Comparison of ENCODE assay signal across 1 cellular context in the genomic region with DNA sequence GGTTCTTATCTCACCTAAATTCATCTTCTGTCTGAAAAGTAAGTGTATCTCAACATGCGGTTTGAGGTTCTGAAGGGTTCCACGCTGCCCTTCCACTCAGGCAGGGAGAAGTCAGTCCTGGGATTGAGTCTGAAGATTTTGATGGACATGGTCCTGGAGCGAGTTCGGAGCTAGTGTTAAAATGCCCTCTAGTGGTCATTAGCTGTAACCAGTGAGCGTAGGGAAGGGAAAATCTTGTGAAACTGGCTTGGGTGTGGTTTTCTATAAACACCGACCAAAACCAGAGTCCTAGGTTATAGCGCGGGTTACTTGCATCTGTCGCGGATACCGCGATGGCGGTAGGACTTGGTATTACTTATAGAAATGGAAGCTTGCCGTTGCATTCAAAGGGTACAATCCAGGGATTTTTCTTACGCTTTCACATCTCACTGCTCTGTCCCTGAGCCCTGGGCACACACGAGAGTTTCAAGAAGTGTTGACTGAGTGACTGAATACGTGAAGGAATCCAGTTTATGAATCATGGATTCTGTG.
TF ChIP-seq lines count a peak whose summit lies in the region.

No MANE protein-coding gene starts in this region.

TF ChIP-seq in K562, 482 proteins besides CTCF, POLR2A, EP300 and RAD21 (continued from another document and continues in another):
- TF ChIP-seq SMAD3 (CRISPR knock-in tag; conservative IDR thresholded peaks at IDR 0.05) (no peak), ZNF76 (CRISPR knock-in tag; IDR thresholded peaks at IDR 0.05; ENCODE audit: borderline replicate concordance) (no peak), MLLT1 (IDR thresholded peaks at IDR 0.05) (no peak), KLF10 (CRISPR knock-in tag; IDR thresholded peaks at IDR 0.05) (no peak), SIX5 (IDR thresholded peaks at IDR 0.05; ENCODE audit: borderline replicate concordance in 1 of 2, insufficient read depth in 1 of 2, low read depth in 1 of 2, low read length in 2 of 2) (no peak), KLF16 (IDR thresholded peaks at IDR 0.05) (no peak), CEBPB (tag; IDR thresholded peaks at IDR 0.05) (peak; percentile 64), RB1 (IDR thresholded peaks at IDR 0.05; ENCODE audit: low read depth) (peak; percentile 31; the same call in 1 of the 2 replicates), SMC3 (conservative IDR thresholded peaks at IDR 0.05; ENCODE audit: insufficient read depth, low read depth, low read length) (peak; percentile 46; the same call in 1 of the 2 replicates), ZNF232 (CRISPR knock-in tag; IDR thresholded peaks at IDR 0.05) (no peak), NR1H2 (CRISPR knock-in tag; IDR thresholded peaks at IDR 0.05) (no peak), ZFPM2 (CRISPR knock-in tag; IDR thresholded peaks at IDR 0.05) (no peak), KLF13 (tag; IDR thresholded peaks at IDR 0.05; ENCODE audit: borderline replicate concordance, low read depth) (no peak), ZNF507 (tag; conservative IDR thresholded peaks at IDR 0.05) (no peak), TEAD4 (IDR thresholded peaks at IDR 0.05; ENCODE audit: low read length) (0 out of 2 replicates have a peak, but pooled peaks have one; percentile 18), TEAD4 (CRISPR knock-in tag; IDR thresholded peaks at IDR 0.05; ENCODE audit: borderline replicate concordance) (no peak), IRF1 (CRISPR knock-in tag; IDR thresholded peaks at IDR 0.05; ENCODE audit: borderline replicate concordance) (no peak), NR2C1 (IDR thresholded peaks at IDR 0.05) (no peak), NR2C1 (tag; IDR thresholded peaks at IDR 0.05) (no peak), SREBF1 (IDR thresholded peaks at IDR 0.05; ENCODE audit: borderline replicate concordance, low read depth, low read length) (no peak), CHAMP1 (IDR thresholded peaks at IDR 0.05) (no peak), ZNF449 (CRISPR knock-in tag; IDR thresholded peaks at IDR 0.05) (no peak), POLR2B (IDR thresholded peaks at IDR 0.05; ENCODE audit: low read depth, partially characterized antibody) (no peak), CREM (IDR thresholded peaks at IDR 0.05; ENCODE audit: low read depth) (peak; percentile 52; the same call in 1 of the 2 replicates), ZNF408 (CRISPR knock-in tag; IDR thresholded peaks at IDR 0.05; ENCODE audit: low read depth) (no peak), TRIM24 (IDR thresholded peaks at IDR 0.05) (no peak), MEF2D (tag; conservative IDR thresholded peaks at IDR 0.05; ENCODE audit: low read depth) (no peak), ATF2 (CRISPR knock-in tag; IDR thresholded peaks at IDR 0.05) (no peak), PREB (CRISPR knock-in tag; IDR thresholded peaks at IDR 0.05) (0 out of 2 replicates have a peak, but pooled peaks have one; percentile 46), FOSL1 (tag; conservative IDR thresholded peaks at IDR 0.05) (no peak), STAG1 (CRISPR knock-in tag; IDR thresholded peaks at IDR 0.05; ENCODE audit: borderline replicate concordance) (peak; percentile 30; the same call in 1 of the 2 replicates), POLR2H (tag; IDR thresholded peaks at IDR 0.05; ENCODE audit: low read depth) (no peak), ZNF695 (CRISPR knock-in tag; IDR thresholded peaks at IDR 0.05) (no peak)
- TF ChIP-seq, protein P1, sequence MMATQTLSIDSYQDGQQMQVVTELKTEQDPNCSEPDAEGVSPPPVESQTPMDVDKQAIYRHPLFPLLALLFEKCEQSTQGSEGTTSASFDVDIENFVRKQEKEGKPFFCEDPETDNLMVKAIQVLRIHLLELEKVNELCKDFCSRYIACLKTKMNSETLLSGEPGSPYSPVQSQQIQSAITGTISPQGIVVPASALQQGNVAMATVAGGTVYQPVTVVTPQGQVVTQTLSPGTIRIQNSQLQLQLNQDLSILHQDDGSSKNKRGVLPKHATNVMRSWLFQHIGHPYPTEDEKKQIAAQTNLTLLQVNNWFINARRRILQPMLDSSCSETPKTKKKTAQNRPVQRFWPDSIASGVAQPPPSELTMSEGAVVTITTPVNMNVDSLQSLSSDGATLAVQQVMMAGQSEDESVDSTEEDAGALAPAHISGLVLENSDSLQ (IDR thresholded peaks at IDR 0.05), result peak; percentile 91
- TF ChIP-seq, protein P2, sequence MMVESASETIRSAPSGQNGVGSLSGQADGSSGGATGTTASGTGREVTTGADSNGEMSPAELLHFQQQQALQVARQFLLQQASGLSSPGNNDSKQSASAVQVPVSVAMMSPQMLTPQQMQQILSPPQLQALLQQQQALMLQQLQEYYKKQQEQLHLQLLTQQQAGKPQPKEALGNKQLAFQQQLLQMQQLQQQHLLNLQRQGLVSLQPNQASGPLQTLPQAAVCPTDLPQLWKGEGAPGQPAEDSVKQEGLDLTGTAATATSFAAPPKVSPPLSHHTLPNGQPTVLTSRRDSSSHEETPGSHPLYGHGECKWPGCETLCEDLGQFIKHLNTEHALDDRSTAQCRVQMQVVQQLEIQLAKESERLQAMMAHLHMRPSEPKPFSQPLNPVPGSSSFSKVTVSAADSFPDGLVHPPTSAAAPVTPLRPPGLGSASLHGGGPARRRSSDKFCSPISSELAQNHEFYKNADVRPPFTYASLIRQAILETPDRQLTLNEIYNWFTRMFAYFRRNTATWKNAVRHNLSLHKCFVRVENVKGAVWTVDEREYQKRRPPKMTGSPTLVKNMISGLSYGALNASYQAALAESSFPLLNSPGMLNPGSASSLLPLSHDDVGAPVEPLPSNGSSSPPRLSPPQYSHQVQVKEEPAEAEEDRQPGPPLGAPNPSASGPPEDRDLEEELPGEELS (CRISPR knock-in tag; IDR thresholded peaks at IDR 0.05; ENCODE audit: borderline replicate concordance), result no peak
- TF ChIP-seq, protein P3, sequence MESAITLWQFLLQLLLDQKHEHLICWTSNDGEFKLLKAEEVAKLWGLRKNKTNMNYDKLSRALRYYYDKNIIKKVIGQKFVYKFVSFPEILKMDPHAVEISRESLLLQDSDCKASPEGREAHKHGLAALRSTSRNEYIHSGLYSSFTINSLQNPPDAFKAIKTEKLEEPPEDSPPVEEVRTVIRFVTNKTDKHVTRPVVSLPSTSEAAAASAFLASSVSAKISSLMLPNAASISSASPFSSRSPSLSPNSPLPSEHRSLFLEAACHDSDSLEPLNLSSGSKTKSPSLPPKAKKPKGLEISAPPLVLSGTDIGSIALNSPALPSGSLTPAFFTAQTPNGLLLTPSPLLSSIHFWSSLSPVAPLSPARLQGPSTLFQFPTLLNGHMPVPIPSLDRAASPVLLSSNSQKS (CRISPR knock-in tag; IDR thresholded peaks at IDR 0.05), result no peak
- TF ChIP-seq, protein P4, sequence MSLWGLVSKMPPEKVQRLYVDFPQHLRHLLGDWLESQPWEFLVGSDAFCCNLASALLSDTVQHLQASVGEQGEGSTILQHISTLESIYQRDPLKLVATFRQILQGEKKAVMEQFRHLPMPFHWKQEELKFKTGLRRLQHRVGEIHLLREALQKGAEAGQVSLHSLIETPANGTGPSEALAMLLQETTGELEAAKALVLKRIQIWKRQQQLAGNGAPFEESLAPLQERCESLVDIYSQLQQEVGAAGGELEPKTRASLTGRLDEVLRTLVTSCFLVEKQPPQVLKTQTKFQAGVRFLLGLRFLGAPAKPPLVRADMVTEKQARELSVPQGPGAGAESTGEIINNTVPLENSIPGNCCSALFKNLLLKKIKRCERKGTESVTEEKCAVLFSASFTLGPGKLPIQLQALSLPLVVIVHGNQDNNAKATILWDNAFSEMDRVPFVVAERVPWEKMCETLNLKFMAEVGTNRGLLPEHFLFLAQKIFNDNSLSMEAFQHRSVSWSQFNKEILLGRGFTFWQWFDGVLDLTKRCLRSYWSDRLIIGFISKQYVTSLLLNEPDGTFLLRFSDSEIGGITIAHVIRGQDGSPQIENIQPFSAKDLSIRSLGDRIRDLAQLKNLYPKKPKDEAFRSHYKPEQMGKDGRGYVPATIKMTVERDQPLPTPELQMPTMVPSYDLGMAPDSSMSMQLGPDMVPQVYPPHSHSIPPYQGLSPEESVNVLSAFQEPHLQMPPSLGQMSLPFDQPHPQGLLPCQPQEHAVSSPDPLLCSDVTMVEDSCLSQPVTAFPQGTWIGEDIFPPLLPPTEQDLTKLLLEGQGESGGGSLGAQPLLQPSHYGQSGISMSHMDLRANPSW (CRISPR knock-in tag; IDR thresholded peaks at IDR 0.05), result no peak
- TF ChIP-seq, protein P5, sequence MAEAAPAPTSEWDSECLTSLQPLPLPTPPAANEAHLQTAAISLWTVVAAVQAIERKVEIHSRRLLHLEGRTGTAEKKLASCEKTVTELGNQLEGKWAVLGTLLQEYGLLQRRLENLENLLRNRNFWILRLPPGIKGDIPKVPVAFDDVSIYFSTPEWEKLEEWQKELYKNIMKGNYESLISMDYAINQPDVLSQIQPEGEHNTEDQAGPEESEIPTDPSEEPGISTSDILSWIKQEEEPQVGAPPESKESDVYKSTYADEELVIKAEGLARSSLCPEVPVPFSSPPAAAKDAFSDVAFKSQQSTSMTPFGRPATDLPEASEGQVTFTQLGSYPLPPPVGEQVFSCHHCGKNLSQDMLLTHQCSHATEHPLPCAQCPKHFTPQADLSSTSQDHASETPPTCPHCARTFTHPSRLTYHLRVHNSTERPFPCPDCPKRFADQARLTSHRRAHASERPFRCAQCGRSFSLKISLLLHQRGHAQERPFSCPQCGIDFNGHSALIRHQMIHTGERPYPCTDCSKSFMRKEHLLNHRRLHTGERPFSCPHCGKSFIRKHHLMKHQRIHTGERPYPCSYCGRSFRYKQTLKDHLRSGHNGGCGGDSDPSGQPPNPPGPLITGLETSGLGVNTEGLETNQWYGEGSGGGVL (CRISPR knock-in tag; IDR thresholded peaks at IDR 0.05), result no peak
- TF ChIP-seq, protein P6, sequence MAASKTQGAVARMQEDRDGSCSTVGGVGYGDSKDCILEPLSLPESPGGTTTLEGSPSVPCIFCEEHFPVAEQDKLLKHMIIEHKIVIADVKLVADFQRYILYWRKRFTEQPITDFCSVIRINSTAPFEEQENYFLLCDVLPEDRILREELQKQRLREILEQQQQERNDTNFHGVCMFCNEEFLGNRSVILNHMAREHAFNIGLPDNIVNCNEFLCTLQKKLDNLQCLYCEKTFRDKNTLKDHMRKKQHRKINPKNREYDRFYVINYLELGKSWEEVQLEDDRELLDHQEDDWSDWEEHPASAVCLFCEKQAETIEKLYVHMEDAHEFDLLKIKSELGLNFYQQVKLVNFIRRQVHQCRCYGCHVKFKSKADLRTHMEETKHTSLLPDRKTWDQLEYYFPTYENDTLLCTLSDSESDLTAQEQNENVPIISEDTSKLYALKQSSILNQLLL (CRISPR knock-in tag; IDR thresholded peaks at IDR 0.05; ENCODE audit: borderline replicate concordance), result no peak
